10 cellular contexts compared by ENCODE assay signal in genomic region chr14:22303589-22304195, GRCh38.
DNase-seq lines count a peak whose midpoint lies in the region; ATAC-seq, FAIRE-seq and TF ChIP-seq lines count a peak whose summit lies in the region.
"Had no signal": no experiment of that assay in that cellular context is flagged by ENCODE, and none has a peak within 500 bp of the region (broad histone marks: within the 10 kb centered on the region; RNA-seq: fewer than 3 reads in every experiment).

No MANE protein-coding gene starts in this region.

- H3K4ac ChIP-seq in neuronal stem cell (ENCODE audit: low read length), result no peak overlapping the region

- SMC1A ChIA-PET in GM12878 (lab: Charles Lee; ENCODE audit: uncharacterized antibody, unreplicated experiment), result interaction anchor here (0.6 to 4.7 kb wide), 17 partner anchors 11 to 383 kb away, joined by 3 to 36 read pairs (median 5); no protein-coding TSS in a partner anchor

- H3K9me3 ChIP-seq in MM.1S (replicated peaks; ENCODE audit: insufficient read depth, low read length), result no peaks in the 10 kb centered on the region
- no peaks in the 10 kb centered on the region for H3K9me3 ChIP-seq in GM12878 (replicated peaks; ENCODE audit: control insufficient read depth, insufficient read depth, low read length)
- H3K9me3 ChIP-seq in neural progenitor cell (ENCODE audit: low read depth), result no peaks in the 10 kb centered on the region
- H3K9me3 ChIP-seq in neuronal stem cell (replicated peaks in 1 of 2; ENCODE audit: control insufficient read depth in 2 of 2, insufficient read depth in 1 of 2, low read depth in 1 of 2, low read length in 2 of 2), result no peaks in the 10 kb centered on the region
- H3K9me3 ChIP-seq: BLaER1 had no signal

- H3K9me2 ChIP-seq in MM.1S (replicated peaks; ENCODE audit: insufficient read depth, low read length), result no peaks in the 10 kb centered on the region

- no peaks in the 10 kb centered on the region for H3K79me1 ChIP-seq in neuronal stem cell (ENCODE audit: low read depth, low read length)

- in situ Hi-C loops in GM12878 (cut with MboI), result no loop called here

- CTCF ChIA-PET in GM12878 (lab: Yijun Ruan, JAX), result interaction anchor here (0.6 to 4.1 kb wide), 32 partner anchors 9 to 1327 kb away, joined by 3 to 39 read pairs (median 5); no protein-coding TSS in a partner anchor

- H3K27ac ChIP-seq in MM.1S (ENCODE audit: low read length), result no peak overlapping the region
- H3K27ac ChIP-seq in GM12878 (ENCODE audit: control insufficient read depth, insufficient read depth), result no peak overlapping the region
- no peak overlapping the region for H3K27ac ChIP-seq in neural progenitor cell
- no peak overlapping the region for H3K27ac ChIP-seq in neuronal stem cell (replicated peaks; ENCODE audit: low read length)
- H3K27ac ChIP-seq: BLaER1 had no signal

- no peak for TF ChIP-seq POLR2A in GM12878 (IDR thresholded peaks at IDR 0.05; ENCODE audit: low read depth, low read length)

- TF ChIP-seq RAD21 in GM12878 (IDR thresholded peaks at IDR 0.05; ENCODE audit: insufficient read depth, low read depth, low read length), result peak; percentile 61

- no peak for FAIRE-seq in GM12878 (lab: Jason Lieb, UNC)

- H3K9me3 Mint-ChIP-seq in neural progenitor cell, result no peaks in the 10 kb centered on the region

- H3F3A ChIP-seq in MM.1S (ENCODE audit: insufficient read depth, low read length) (no peaks in the 10 kb centered on the region), neural progenitor cell (ENCODE audit: low read depth) (no peaks in the 10 kb centered on the region)

- H3K4me2 ChIP-seq in MM.1S (ENCODE audit: low read depth, low read length) (no peak overlapping the region), GM12878 (ENCODE audit: control insufficient read depth, insufficient read depth) (no peak overlapping the region), neural progenitor cell (no peak overlapping the region), neuronal stem cell (ENCODE audit: insufficient read depth, low read length, poor library complexity, severe bottlenecking) (no peak overlapping the region)
- H3K4me2 ChIP-seq: BLaER1 had no signal

- no peaks in the 10 kb centered on the region for H3K27me3 Mint-ChIP-seq in neural progenitor cell (ENCODE audit: insufficient read depth, low read depth)

- intact Hi-C loops in GM12878 (cut with micrococcal nuclease; ENCODE audit: unreplicated experiment), result no loop called here

- no peak overlapping the region for H3K27ac Mint-ChIP-seq in neural progenitor cell

- no peaks in the 10 kb centered on the region for H3K36me3 Mint-ChIP-seq in neural progenitor cell

- no peak overlapping the region for H3K18ac ChIP-seq in neuronal stem cell (ENCODE audit: low read length)

- RAD21 ChIA-PET in GM12878 (lab: Charles Lee; ENCODE audit: unreplicated experiment), result interaction anchor here (0.7 to 1.5 kb wide), 14 partner anchors 13 to 266 kb away, joined by 3 to 7 read pairs (median 3); no protein-coding TSS in a partner anchor

- no peak overlapping the region for H3K4me3 Mint-ChIP-seq in neural progenitor cell

- no peaks in the 10 kb centered on the region for H3K4me1 Mint-ChIP-seq in neural progenitor cell

- H3K4me3 ChIP-seq in MM.1S (ENCODE audit: low read length) (no peak overlapping the region), GM12878 (no peak overlapping the region), neural progenitor cell (no peak overlapping the region), neuronal stem cell (ENCODE audit: low read length in 2 of 2) (no peak overlapping the region)
- H3K4me3 ChIP-seq: BLaER1 had no signal

- no peak overlapping the region for H3K14ac ChIP-seq in neuronal stem cell (ENCODE audit: low read length)

- no peak overlapping the region for H3K23ac ChIP-seq in neuronal stem cell (ENCODE audit: low read depth, low read length, poor library complexity)

- H3K27me3 ChIP-seq in MM.1S (replicated peaks; ENCODE audit: insufficient read depth, low read length) (no peaks in the 10 kb centered on the region), GM12878 (replicated peaks in 1 of 2; ENCODE audit: control insufficient read depth in 2 of 2, insufficient read depth in 2 of 2, low read length in 1 of 2) (0 out of 4 replicates have a peak, but pooled peaks cover 0 to 5% of the 10 kb centered on the region in 2 experiments), neural progenitor cell (no peaks in the 10 kb centered on the region), neuronal stem cell (ENCODE audit: control insufficient read depth in 3 of 3, insufficient read depth in 3 of 3, low read depth in 1 of 3, low read length in 3 of 3) (no peaks in the 10 kb centered on the region)
- H3K27me3 ChIP-seq: BLaER1 had no signal

- H3K9ac ChIP-seq in MM.1S (ENCODE audit: low read length), result no peak overlapping the region
- no peak overlapping the region for H3K9ac ChIP-seq in GM12878 (ENCODE audit: control insufficient read depth, insufficient read depth, low read length)
- H3K9ac ChIP-seq in neural progenitor cell, result no peak overlapping the region
- no peak overlapping the region for H3K9ac ChIP-seq in neuronal stem cell (ENCODE audit: low read depth, low read length, poor library complexity)
- H3K9ac ChIP-seq: BLaER1 had no signal

- H4K91ac ChIP-seq in neuronal stem cell (ENCODE audit: low read depth, low read length, poor library complexity), result no peak overlapping the region

- no peak overlapping the region for H4K8ac ChIP-seq in neuronal stem cell (ENCODE audit: low read depth, low read length)

- no peak for TF ChIP-seq EP300 in GM12878 (IDR thresholded peaks at IDR 0.05; ENCODE audit: borderline replicate concordance in 1 of 2, control insufficient read depth in 1 of 2, low read depth in 2 of 2, low read length in 2 of 2)

- no peak overlapping the region for H2BK5ac ChIP-seq in neuronal stem cell (ENCODE audit: low read length)

- POLR2A ChIA-PET in GM12878 (lab: Charles Lee), result no interaction called here

- H3K36me3 ChIP-seq in MM.1S (replicated peaks; ENCODE audit: insufficient read depth, low read length) (no peaks in the 10 kb centered on the region), GM12878 (ENCODE audit: control insufficient read depth in 2 of 2, insufficient read depth in 2 of 2, low read length in 1 of 2) (no peaks in the 10 kb centered on the region), neural progenitor cell (no peaks in the 10 kb centered on the region), neuronal stem cell (replicated peaks in 1 of 2; ENCODE audit: control insufficient read depth in 2 of 2, insufficient read depth in 2 of 2, low read length in 2 of 2) (no peaks in the 10 kb centered on the region)
- H3K36me3 ChIP-seq: BLaER1 had no signal

- H4K20me1 ChIP-seq in MM.1S (ENCODE audit: insufficient read depth, low read length) (no peaks in the 10 kb centered on the region), GM12878 (ENCODE audit: control insufficient read depth, insufficient read depth) (no peaks in the 10 kb centered on the region), neural progenitor cell (ENCODE audit: low read depth) (no peaks in the 10 kb centered on the region)
- H4K20me1 ChIP-seq: BLaER1 had no signal

- H3K4me1 ChIP-seq in MM.1S (ENCODE audit: low read length), result no peaks in the 10 kb centered on the region
- H3K4me1 ChIP-seq in GM12878 (ENCODE audit: control insufficient read depth, insufficient read depth, low read length), result no peaks in the 10 kb centered on the region
- H3K4me1 ChIP-seq in neural progenitor cell, result no peaks in the 10 kb centered on the region
- no peaks in the 10 kb centered on the region for H3K4me1 ChIP-seq in neuronal stem cell (ENCODE audit: control insufficient read depth in 2 of 2, insufficient read depth in 1 of 2, low read depth in 1 of 2, low read length in 2 of 2)
- H3K4me1 ChIP-seq: BLaER1 had no signal

- H2BK12ac ChIP-seq in neuronal stem cell (ENCODE audit: low read length), result no peak overlapping the region

- 20% methylated on average over 5 of the region's 5 CpGs for WGBS in GM12878 (ENCODE audit: insufficient coverage, insufficient replicate concordance, low lambda C conversion rate, missing lambda C conversion rate)
- WGBS in neuronal stem cell (ENCODE audit: extremely low coverage in 2 of 2, insufficient read length in 2 of 2, insufficient replicate concordance in 1 of 2), 2 donors, result no CpG with 5 or more reads among the region's 5 CpGs

- H2AFZ ChIP-seq in MM.1S (ENCODE audit: low read length) (no peak overlapping the region), GM12878 (ENCODE audit: control insufficient read depth, low read depth, low read length) (no peak overlapping the region), neural progenitor cell (replicated peaks) (peak overlapping the region; percentile 66), neuronal stem cell (ENCODE audit: low read length) (no peak overlapping the region)

- no peaks in the 10 kb centered on the region for H3K79me2 ChIP-seq in MM.1S (ENCODE audit: low read length)
- H3K79me2 ChIP-seq in GM12878 (ENCODE audit: control insufficient read depth, insufficient read depth, low read length), result no peaks in the 10 kb centered on the region
- H3K79me2 ChIP-seq in neural progenitor cell (ENCODE audit: low read depth), result no peaks in the 10 kb centered on the region

- H2BK15ac ChIP-seq in neuronal stem cell (ENCODE audit: low read length), result no peak overlapping the region

- ATAC-seq in GM12878, result no peak
- ATAC-seq in GM19452 (IDR thresholded peaks at IDR 0.05; ENCODE audit: unreplicated experiment), result no peak
- no peak for ATAC-seq in HG02840 (IDR thresholded peaks at IDR 0.05; ENCODE audit: low FRiP score, unreplicated experiment)

- DNase-seq in NCI-H1105 treated with DMSO at 0.1 percent for 48 hours (lab: John Stamatoyannopoulos, UW) (peak; percentile 15), NCI-H1105 (lab: John Stamatoyannopoulos, UW) (no peak), MM.1S (no peak), GM12878 (ENCODE audit: low read depth, low spot score) (no peak), neural progenitor cell (ENCODE audit: low spot score) (peak; percentile 18), neuronal stem cell (ENCODE audit: low spot score) (no peak)
- DNase-seq: Right ventricle myocardium superior had no signal

- no peak overlapping the region for H2AK5ac ChIP-seq in neuronal stem cell (ENCODE audit: low read depth, low read length)

- TF ChIP-seq CTCF in MM.1S (IDR thresholded peaks at IDR 0.05; ENCODE audit: low read length) (peak; percentile 18), GM12878 (IDR thresholded peaks at IDR 0.05 in 2 of 3, conservative IDR thresholded peaks at IDR 0.05 in 1 of 3; ENCODE audit: control insufficient read depth in 2 of 3, extremely low read depth in 1 of 3, insufficient read depth in 1 of 3, low read depth in 3 of 3, low read length in 3 of 3) (peak; percentile 39 to 48 (median 44); a peak in 4 of 6 replicates), neural progenitor cell (IDR thresholded peaks at IDR 0.05) (peak; percentile 59)

- no TSS peak for BruUV-seq in GM12878 (replicated peaks; lab: Mats Ljungman, UMichigan)

- no peak overlapping the region for H2BK120ac ChIP-seq in neuronal stem cell (ENCODE audit: low read depth, low read length)

TF ChIP-seq in GM12878, 131 proteins besides CTCF, POLR2A, EP300 and RAD21 (continues in another document):
- no peak for TF ChIP-seq KAT2A (conservative IDR thresholded peaks at IDR 0.05; ENCODE audit: control insufficient read depth, low read depth, low read length)

Comparison
In these comparisons a context has a peak if more than half of its experiments do, and no peak if none do; other contexts are left out.
1. DNase-seq: peak in NCI-H1105 treated with DMSO at 0.1 percent for 48 hours (single experiment) and neural progenitor cell (single experiment); none in NCI-H1105 (single experiment), MM.1S (single experiment), GM12878 (single experiment) and neuronal stem cell (single experiment).
2. Peak in every context shown above with its lines, with median percentiles within 50 percentile points of each other: CTCF ChIP-seq.